16 cellular contexts compared by ENCODE assay signal in the genomic region with DNA sequence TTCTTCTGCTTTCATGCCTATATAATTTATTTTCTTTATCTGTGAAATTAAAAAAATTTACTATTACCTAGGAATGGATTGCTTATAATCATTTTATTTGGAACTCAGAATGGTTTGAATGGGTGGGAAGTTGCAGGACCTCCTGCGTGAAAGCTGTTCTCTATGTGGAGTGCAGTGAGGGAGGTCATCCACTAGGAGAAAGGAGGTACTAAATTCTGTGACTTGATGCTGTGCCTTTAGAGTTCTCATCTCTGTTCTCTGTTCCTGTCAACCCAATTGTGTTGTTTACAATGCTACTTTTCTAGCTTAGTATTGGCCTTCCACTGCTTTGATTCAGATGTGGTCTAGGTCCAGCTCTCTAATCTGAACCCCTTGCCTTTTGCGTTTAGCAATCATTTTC.
DNase-seq lines count a peak whose midpoint lies in the region; ATAC-seq and TF ChIP-seq lines count a peak whose summit lies in the region.
"Had no signal": no experiment of that assay in that cellular context is flagged by ENCODE, and none has a peak within 500 bp of the region (broad histone marks: within the 10 kb centered on the region; RNA-seq: fewer than 3 reads in every experiment).

No MANE protein-coding gene starts in this region.

- TF ChIP-seq CTCF in BJ (IDR thresholded peaks at IDR 0.05; ENCODE audit: insufficient read depth, low read depth, low read length): 0 out of 2 replicates have a peak, but pooled peaks have one; percentile 20
- TF ChIP-seq CTCF in brain microvascular endothelial cell (IDR thresholded peaks at IDR 0.05; ENCODE audit: low read depth, low read length, missing control alignments): peak; percentile 52
- peak; percentile 12 for TF ChIP-seq CTCF in lower lobe of right lung (IDR thresholded peaks at IDR 0.05)

- no peak for DNase-seq in BJ (ENCODE audit: low read depth)
- peak; percentile 31 for DNase-seq in HEK293T (ENCODE audit: extremely low spot score)
- no peak for DNase-seq in brain microvascular endothelial cell
- DNase-seq in lower lobe of right lung: no peak
- DNase-seq in NCI-H748 (lab: John Stamatoyannopoulos, UW; ENCODE audit: unreplicated experiment): no peak
- DNase-seq in central memory CD4-positive, alpha-beta T cell: no peak
- DNase-seq: EL, kidney glomerular epithelial cell, mucosa of descending colon, NCI-H1092 treated with DMSO at 0.1 percent for 48 hours, NCI-H2171 treated with DMSO at 0.1 percent for 48 hours, posterior cingulate gyrus, substantia nigra had no signal

- intact Hi-C loops in lower lobe of right lung (cut with DNase I): no loop called here

- POLR2A ChIA-PET in BJ (lab: Charles Lee): no interaction called here
- POLR2A ChIA-PET in HEK293T (lab: Yijun Ruan, JAX): no interaction called here

- H3K27ac ChIP-seq in brain microvascular endothelial cell (no peak overlapping the region), lower lobe of right lung (no peak overlapping the region)

- no peak overlapping the region for H3K4me3 ChIP-seq in BJ (ENCODE audit: low read depth, low read length)
- H3K4me3 ChIP-seq in brain microvascular endothelial cell (ENCODE audit: low read depth, low read length): no peak overlapping the region
- no peak overlapping the region for H3K4me3 ChIP-seq in lower lobe of right lung
- H3K4me3 ChIP-seq: mucosa of descending colon had no signal

- H3K27me3 ChIP-seq in BJ (ENCODE audit: control insufficient read depth, insufficient read depth, low read length): no peaks in the 10 kb centered on the region
- no peaks in the 10 kb centered on the region for H3K27me3 ChIP-seq in brain microvascular endothelial cell (replicated peaks)
- H3K27me3 ChIP-seq in lower lobe of right lung (ENCODE audit: low read depth): no peaks in the 10 kb centered on the region

- H3K36me3 ChIP-seq in BJ (ENCODE audit: control insufficient read depth, insufficient read depth, low read length) (no peaks in the 10 kb centered on the region), brain microvascular endothelial cell (replicated peaks) (no peaks in the 10 kb centered on the region), lower lobe of right lung (no peaks in the 10 kb centered on the region)

- CTCF ChIA-PET in BJ (lab: Yijun Ruan, JAX) (interaction anchor here (0.5 to 2.0 kb wide), 5 partner anchors 10 to 232 kb away, joined by 3 to 5 read pairs (median 4); no protein-coding TSS in a partner anchor), HEK293T (lab: Yijun Ruan, JAX) (interaction anchor here (0.6 to 0.8 kb wide), 2 partner anchors 46 to 76 kb away, joined by 3 read pairs; no protein-coding TSS in a partner anchor)

- no peaks in the 10 kb centered on the region for H3K4me1 ChIP-seq in lower lobe of right lung

- ATAC-seq in lower lobe of right lung: no peak
- no peak for ATAC-seq in GM21423 (IDR thresholded peaks at IDR 0.05; ENCODE audit: unreplicated experiment)
- ATAC-seq in GM18858 (IDR thresholded peaks at IDR 0.05; ENCODE audit: unreplicated experiment): no peak
- ATAC-seq: activated naive CD4-positive, alpha-beta T cell treated with anti-CD3 and anti-CD28 coated beads, Interleukin-2, amount 50 U/mL, for 72 hours had no signal

- H3K9me3 ChIP-seq in lower lobe of right lung: no peaks in the 10 kb centered on the region
- H3K9me3 ChIP-seq: mucosa of descending colon had no signal

- in situ Hi-C loops in brain microvascular endothelial cell (cut with HindIII; ENCODE audit: low pct_ligation_motif_present, low sequenced_read_pairs): no loop called here

TF ChIP-seq in HEK293T, 16 proteins besides CTCF, POLR2A, EP300 and RAD21:
- TF ChIP-seq ZNF384 (IDR thresholded peaks at IDR 0.05) (no peak), CTBP1 (IDR thresholded peaks at IDR 0.05; ENCODE audit: borderline replicate concordance) (no peak), TARDBP (IDR thresholded peaks at IDR 0.05) (no peak), HDGF (IDR thresholded peaks at IDR 0.05; ENCODE audit: borderline replicate concordance) (no peak), BHLHE40 (IDR thresholded peaks at IDR 0.05; ENCODE audit: borderline replicate concordance) (no peak), ARNT (IDR thresholded peaks at IDR 0.05) (no peak), LEF1 (IDR thresholded peaks at IDR 0.05; ENCODE audit: borderline replicate concordance) (no peak), FOXK2 (IDR thresholded peaks at IDR 0.05) (no peak), ELF4 (IDR thresholded peaks at IDR 0.05) (no peak), SP1 (IDR thresholded peaks at IDR 0.05) (no peak), NFRKB (IDR thresholded peaks at IDR 0.05) (no peak), SUZ12 (IDR thresholded peaks at IDR 0.05) (no peak), FOXA1 (IDR thresholded peaks at IDR 0.05) (no peak), L3MBTL2 (conservative IDR thresholded peaks at IDR 0.05) (no peak)
- TF ChIP-seq, protein P1, sequence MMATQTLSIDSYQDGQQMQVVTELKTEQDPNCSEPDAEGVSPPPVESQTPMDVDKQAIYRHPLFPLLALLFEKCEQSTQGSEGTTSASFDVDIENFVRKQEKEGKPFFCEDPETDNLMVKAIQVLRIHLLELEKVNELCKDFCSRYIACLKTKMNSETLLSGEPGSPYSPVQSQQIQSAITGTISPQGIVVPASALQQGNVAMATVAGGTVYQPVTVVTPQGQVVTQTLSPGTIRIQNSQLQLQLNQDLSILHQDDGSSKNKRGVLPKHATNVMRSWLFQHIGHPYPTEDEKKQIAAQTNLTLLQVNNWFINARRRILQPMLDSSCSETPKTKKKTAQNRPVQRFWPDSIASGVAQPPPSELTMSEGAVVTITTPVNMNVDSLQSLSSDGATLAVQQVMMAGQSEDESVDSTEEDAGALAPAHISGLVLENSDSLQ (IDR thresholded peaks at IDR 0.05): no peak
